ENCODE assay signal across 14 cellular contexts in the genomic region with DNA sequence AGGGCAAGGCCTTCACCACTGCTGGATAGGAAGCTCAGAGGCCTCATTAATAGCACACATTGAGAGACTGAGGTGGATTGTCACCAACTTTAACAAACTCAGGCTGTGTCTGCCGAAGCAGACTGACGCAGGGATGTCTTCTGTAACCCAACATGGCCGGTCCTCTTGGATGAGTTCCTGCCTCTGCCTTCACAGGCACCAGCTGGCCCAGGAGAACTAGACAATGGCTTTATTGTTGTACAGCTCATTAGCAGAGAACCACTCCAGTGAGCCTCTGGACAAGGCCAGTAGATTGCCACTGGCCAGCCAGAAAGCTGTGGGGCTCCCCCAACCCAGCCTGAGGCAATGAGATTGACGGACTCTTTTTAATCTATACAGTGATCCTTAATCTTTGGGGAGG. TPM values are rescaled to one million over a fixed set of nuclear protein-coding genes. Genes with fewer than 3 reads are reported as not detected.
A peak's percentile ranks its signal among the peaks of the same experiment; 100 is the strongest.
DNase-seq lines count a peak whose midpoint lies in the region; ATAC-seq and TF ChIP-seq lines count a peak whose summit lies in the region.
"Had no signal": no experiment of that assay in that cellular context is flagged by ENCODE, and none has a peak within 500 bp of the region (broad histone marks: within the 10 kb centered on the region; RNA-seq: fewer than 3 reads in every experiment).

No MANE protein-coding gene starts in this region.

- ATAC-seq in natural killer cell (no peak), HG02763 (IDR thresholded peaks at IDR 0.05; ENCODE audit: unreplicated experiment) (no peak)
- ATAC-seq in natural killer cell treated with Interleukin-12 subunit alpha and Interleukin-12 subunit beta and Interleukin-15 and Interleukin-18, amount 100 ng/mL, for 72 hours: no peak

- H3K9me3 Mint-ChIP-seq in natural killer cell (no peaks in the 10 kb centered on the region), neural crest cell (no peaks in the 10 kb centered on the region)
- H3K9me3 Mint-ChIP-seq in natural killer cell treated with Interleukin-12 subunit alpha and Interleukin-12 subunit beta and Interleukin-15 and Interleukin-18, amount 100 ng/mL, for 72 hours: no peaks in the 10 kb centered on the region
- H3K9me3 Mint-ChIP-seq: type B pancreatic cell had no signal

- H3K4me3 Mint-ChIP-seq in natural killer cell (peak overlapping the region; percentile 56), neural crest cell (peak overlapping the region; percentile 11)
- no peak overlapping the region for H3K4me3 Mint-ChIP-seq in natural killer cell treated with Interleukin-12 subunit alpha and Interleukin-12 subunit beta and Interleukin-15 and Interleukin-18, amount 100 ng/mL, for 72 hours
- H3K4me3 Mint-ChIP-seq: type B pancreatic cell had no signal

- peak overlapping the region in 3 of 4 donors; percentile 55 to 85 (median 78) for H3K27ac ChIP-seq in esophagus squamous epithelium
- H3K27ac ChIP-seq: C4-2B, neutrophil, VCaP had no signal

- TF ChIP-seq CTCF in natural killer cell (IDR thresholded peaks at IDR 0.05) (no peak), esophagus squamous epithelium (IDR thresholded peaks at IDR 0.05) (no peak), neural crest cell (conservative IDR thresholded peaks at IDR 0.05) (no peak)

- DNase-seq in natural killer cell (no peak), esophagus squamous epithelium (lab: John Stamatoyannopoulos, UW) (no peak), neural crest cell (ENCODE audit: low read depth, low spot score) (peak; percentile 20), GM19238 (ENCODE audit: insufficient read length, low spot score) (no peak), SHP77 (lab: John Stamatoyannopoulos, UW) (no peak), NCI-H1417 treated with DMSO at 0.1 percent for 48 hours (lab: John Stamatoyannopoulos, UW) (no peak)
- no peak for DNase-seq in natural killer cell treated with Interleukin-12 subunit alpha and Interleukin-12 subunit beta and Interleukin-15 and Interleukin-18, amount 100 ng/mL, for 72 hours (ENCODE audit: low spot score)
- DNase-seq: activated gamma-delta T cell treated with Interleukin-2 at 50 U/mL for 16 hours, NCI-H1105 treated with DMSO at 0.1 percent for 48 hours had no signal

- H3K36me3 ChIP-seq in esophagus squamous epithelium: peaks cover 0 to 34% (median 5%) of the 10 kb centered on the region in 3 donors

- TF ChIP-seq POLR2A in esophagus squamous epithelium (IDR thresholded peaks at IDR 0.05): no peak

- H3K27me3 ChIP-seq in esophagus squamous epithelium: no peaks in the 10 kb centered on the region

- no peaks in the 10 kb centered on the region for H3K9me3 ChIP-seq in esophagus squamous epithelium
- H3K9me3 ChIP-seq: neutrophil had no signal

- peaks cover 13 to 38% (median 23%) of the 10 kb centered on the region in 3 donors for H3K4me1 ChIP-seq in esophagus squamous epithelium

- H3K4me3 ChIP-seq in esophagus squamous epithelium: no peak overlapping the region

- intact Hi-C loops in natural killer cell (cut with micrococcal nuclease): no loop called here
- intact Hi-C loops in esophagus squamous epithelium (cut with DNase I): no loop called here

- no peaks in the 10 kb centered on the region for H3K36me3 Mint-ChIP-seq in natural killer cell
- peaks cover 5% of the 10 kb centered on the region for H3K36me3 Mint-ChIP-seq in natural killer cell treated with Interleukin-12 subunit alpha and Interleukin-12 subunit beta and Interleukin-15 and Interleukin-18, amount 100 ng/mL, for 72 hours
- H3K36me3 Mint-ChIP-seq in neural crest cell (ENCODE audit: low read depth): peaks cover 2% of the 10 kb centered on the region
- H3K36me3 Mint-ChIP-seq: type B pancreatic cell had no signal

- H3K27me3 Mint-ChIP-seq in natural killer cell (ENCODE audit: low read depth in 2 of 2): no peaks in the 10 kb centered on the region
- no peaks in the 10 kb centered on the region for H3K27me3 Mint-ChIP-seq in natural killer cell treated with Interleukin-12 subunit alpha and Interleukin-12 subunit beta and Interleukin-15 and Interleukin-18, amount 100 ng/mL, for 72 hours
- peaks cover 6% of the 10 kb centered on the region for H3K27me3 Mint-ChIP-seq in neural crest cell (ENCODE audit: low read depth)

- H3K4me1 Mint-ChIP-seq in natural killer cell: peaks cover 12 to 24% of the 10 kb centered on the region in 2 donors
- peaks cover 6 to 11% of the 10 kb centered on the region in 2 donors for H3K4me1 Mint-ChIP-seq in natural killer cell treated with Interleukin-12 subunit alpha and Interleukin-12 subunit beta and Interleukin-15 and Interleukin-18, amount 100 ng/mL, for 72 hours (ENCODE audit: low read depth in 2 of 2)
- peaks cover 29% of the 10 kb centered on the region for H3K4me1 Mint-ChIP-seq in neural crest cell

- peak overlapping the region in 1 of 2 donors; percentile 23 for H3K27ac Mint-ChIP-seq in natural killer cell
- H3K27ac Mint-ChIP-seq in natural killer cell treated with Interleukin-12 subunit alpha and Interleukin-12 subunit beta and Interleukin-15 and Interleukin-18, amount 100 ng/mL, for 72 hours: no peak overlapping the region
- peak overlapping the region; percentile 79 for H3K27ac Mint-ChIP-seq in neural crest cell (ENCODE audit: unreplicated experiment)
- H3K27ac Mint-ChIP-seq: type B pancreatic cell had no signal

- 86 to 100% methylated on average over 1 of the region's 4 CpGs for WGBS in esophagus squamous epithelium, 2 donors

RNA-seq across cellular contexts. Expression of a gene that starts 9.4 kb away (rescaled TPM):
- total RNA-seq in natural killer cell: not detected
- not detected for total RNA-seq in natural killer cell treated with Interleukin-12 subunit alpha and Interleukin-12 subunit beta and Interleukin-15 and Interleukin-18, amount 100 ng/mL, for 72 hours
- total RNA-seq in esophagus squamous epithelium: not detected
- not detected in 2 replicates for total RNA-seq in neural crest cell

RNA-seq across cellular contexts. Expression of a gene that starts 28.2 kb away (rescaled TPM):
- total RNA-seq in natural killer cell (10 to 100 TPM; 60.6 to 71.6 (median 71.1) TPM), esophagus squamous epithelium (10 to 100 TPM; 34.5 to 57.2 (median 43.2) TPM), neural crest cell (155 and 163 TPM in 2 replicates)
- 10 to 100 TPM; 49.8 to 54.6 TPM for total RNA-seq in natural killer cell treated with Interleukin-12 subunit alpha and Interleukin-12 subunit beta and Interleukin-15 and Interleukin-18, amount 100 ng/mL, for 72 hours

RNA-seq across cellular contexts. Expression of a gene that starts 46.5 kb away (rescaled TPM):
- total RNA-seq in natural killer cell (under 1 TPM in 1 of 3 donors, not detected in 2; 0.21 TPM), esophagus squamous epithelium (10 to 100 TPM in 1 of 4 donors, 1 to 10 TPM in 3; 2.6 to 11.3 (median 4.5) TPM), neural crest cell (14.1 and 14.3 TPM in 2 replicates)
- 1 to 10 TPM in 1 of 2 donors, under 1 TPM in 1; 0.33 to 1.4 TPM for total RNA-seq in natural killer cell treated with Interleukin-12 subunit alpha and Interleukin-12 subunit beta and Interleukin-15 and Interleukin-18, amount 100 ng/mL, for 72 hours

RNA-seq across cellular contexts. Expression of a gene that starts 49.7 kb away (rescaled TPM):
- total RNA-seq in natural killer cell (1 to 10 TPM; 1.2 to 1.5 (median 1.3) TPM), esophagus squamous epithelium (1 to 10 TPM; 2.8 to 5.3 (median 4.7) TPM), neural crest cell (24.9 and 25.8 TPM in 2 replicates)
- total RNA-seq in natural killer cell treated with Interleukin-12 subunit alpha and Interleukin-12 subunit beta and Interleukin-15 and Interleukin-18, amount 100 ng/mL, for 72 hours: 10 to 100 TPM in 1 of 2 donors, 1 to 10 TPM in 1; 6.5 to 17.1 TPM
